ENCODE assay signal across 1 cellular context in genomic region chr12:92570056-92570753, GRCh38.
A peak's percentile ranks its signal among the peaks of the same experiment; 100 is the strongest.
TF ChIP-seq lines count a peak whose summit lies in the region.

No MANE protein-coding gene starts in this region.

TF ChIP-seq in GM12878, 131 proteins besides CTCF, POLR2A, EP300 and RAD21 (continued from another document and continues in another):
- TF ChIP-seq ZBTB11 (CRISPR knock-in tag; IDR thresholded peaks at IDR 0.05) (no peak), NBN (IDR thresholded peaks at IDR 0.05) (peak; percentile 73), ETV6 (conservative IDR thresholded peaks at IDR 0.05 in 1 of 2, IDR thresholded peaks at IDR 0.05 in 1 of 2; ENCODE audit: borderline replicate concordance in 1 of 2, low read depth in 1 of 2) (peak in 1 of 2 experiments; percentile 53; a peak in 1 of 4 replicates), ASH2L (IDR thresholded peaks at IDR 0.05; ENCODE audit: borderline replicate concordance, low read depth) (no peak), JUNB (IDR thresholded peaks at IDR 0.05) (peak; percentile 77), MYC (IDR thresholded peaks at IDR 0.05; ENCODE audit: insufficient read depth, insufficient read length, insufficient replicate concordance, low read length, severe bottlenecking) (no peak), IRF4 (IDR thresholded peaks at IDR 0.05; ENCODE audit: low read depth, low read length) (no peak), IRF3 (IDR thresholded peaks at IDR 0.05) (no peak), DPF2 (IDR thresholded peaks at IDR 0.05) (no peak), MEF2A (IDR thresholded peaks at IDR 0.05; ENCODE audit: insufficient read depth, low read depth, low read length) (peak; percentile 80), PAX8 (IDR thresholded peaks at IDR 0.05) (no peak), BCL11A (IDR thresholded peaks at IDR 0.05; ENCODE audit: low read depth, low read length) (no peak), HDGF (IDR thresholded peaks at IDR 0.05) (no peak), NFIC (IDR thresholded peaks at IDR 0.05; ENCODE audit: low read depth, low read length) (peak; percentile 86), RUNX3 (IDR thresholded peaks at IDR 0.05; ENCODE audit: low read length) (peak; percentile 31; the same call in 1 of the 2 replicates), ZBTB4 (CRISPR knock-in tag; IDR thresholded peaks at IDR 0.05) (no peak), IKZF1 (conservative IDR thresholded peaks at IDR 0.05) (peak; percentile 91), CEBPZ (IDR thresholded peaks at IDR 0.05; ENCODE audit: low read depth, low read length) (no peak), IKZF2 (IDR thresholded peaks at IDR 0.05) (peak; percentile 94 to 95), USF2 (IDR thresholded peaks at IDR 0.05; ENCODE audit: borderline replicate concordance, low read depth, low read length) (no peak; the same call in 1 of the 2 replicates), MEF2B (IDR thresholded peaks at IDR 0.05; ENCODE audit: partially characterized antibody, poor library complexity, severe bottlenecking) (peak; percentile 45), TCF3 (IDR thresholded peaks at IDR 0.05; ENCODE audit: borderline replicate concordance, insufficient read depth, low read depth, low read length) (no peak), SMC3 (IDR thresholded peaks at IDR 0.05; ENCODE audit: borderline replicate concordance, low read length) (peak; percentile 71), MTA2 (IDR thresholded peaks at IDR 0.05; ENCODE audit: low read depth) (no peak), EZH2 (IDR thresholded peaks at IDR 0.05; ENCODE audit: borderline replicate concordance, control insufficient read depth, low read depth, low read length) (no peak), ZNF687 (IDR thresholded peaks at IDR 0.05) (peak; percentile 73), ZZZ3 (IDR thresholded peaks at IDR 0.05; ENCODE audit: control insufficient read depth, insufficient read length, low read depth) (no peak), REST (IDR thresholded peaks at IDR 0.05; ENCODE audit: low read depth, low read length) (no peak), CHD4 (IDR thresholded peaks at IDR 0.05) (no peak), ESRRA (IDR thresholded peaks at IDR 0.05; ENCODE audit: low read length) (no peak), RCOR1 (conservative IDR thresholded peaks at IDR 0.05; ENCODE audit: low read depth, low read length) (no peak), TBL1XR1 (IDR thresholded peaks at IDR 0.05; ENCODE audit: low read depth, low read length) (0 out of 2 replicates have a peak, but pooled peaks have one; percentile 48), NFXL1 (IDR thresholded peaks at IDR 0.05; ENCODE audit: borderline replicate concordance) (no peak), CEBPB (IDR thresholded peaks at IDR 0.05; ENCODE audit: borderline replicate concordance in 1 of 2, low read depth in 2 of 2, low read length in 2 of 2) (peak in 1 of 2 experiments; percentile 67; a peak in 1 of 4 replicates), BCL3 (IDR thresholded peaks at IDR 0.05; ENCODE audit: borderline replicate concordance, insufficient read depth, low read depth, low read length, poor library complexity, severe bottlenecking) (no peak), EGR1 (IDR thresholded peaks at IDR 0.05; ENCODE audit: borderline replicate concordance in 1 of 2, low read depth in 2 of 2, low read length in 2 of 2) (no peak), TAF1 (IDR thresholded peaks at IDR 0.05; ENCODE audit: borderline replicate concordance, low read depth, low read length) (no peak), POU2F2 (IDR thresholded peaks at IDR 0.05; ENCODE audit: borderline replicate concordance, low read depth, low read length) (0 out of 3 replicates have a peak, but pooled peaks have one; percentile 30), RB1 (IDR thresholded peaks at IDR 0.05; ENCODE audit: borderline replicate concordance) (peak; percentile 90; the same call in 1 of the 2 replicates)
